9 cellular contexts compared by ENCODE assay signal in genomic region chr17:12180644-12181261, GRCh38.
DNase-seq lines count a peak whose midpoint lies in the region; ATAC-seq and TF ChIP-seq lines count a peak whose summit lies in the region.
"Had no signal": no experiment of that assay in that cellular context is flagged by ENCODE, and none has a peak within 500 bp of the region (broad histone marks: within the 10 kb centered on the region; RNA-seq: fewer than 3 reads in every experiment).

No MANE protein-coding gene starts in this region.

- intact Hi-C loops in lower lobe of right lung (cut with DNase I): no loop called here
- intact Hi-C loops in vagina (cut with DNase I): loop anchor here (5.0 kb wide), 1 partner anchor 822 kb away; no protein-coding TSS in a partner anchor

- no peak for ATAC-seq in lower lobe of right lung
- no peak for ATAC-seq in GM19467 (IDR thresholded peaks at IDR 0.05; ENCODE audit: unreplicated experiment)
- ATAC-seq: T-cell had no signal

- no peak overlapping the region for H2AFZ ChIP-seq in OCI-LY1 (ENCODE audit: low read length)

- no peak overlapping the region for H3K4me2 ChIP-seq in OCI-LY1 (ENCODE audit: low read length)

- no peak overlapping the region for H3K27ac ChIP-seq in OCI-LY1 (ENCODE audit: low read depth, low read length, poor library complexity, severe bottlenecking)
- no peak overlapping the region for H3K27ac ChIP-seq in lower lobe of right lung
- no peak overlapping the region for H3K27ac ChIP-seq in vagina

- H3K4me3 ChIP-seq in OCI-LY1 (ENCODE audit: low read depth, low read length, poor library complexity, severe bottlenecking): no peak overlapping the region
- no peak overlapping the region for H3K4me3 ChIP-seq in choroid plexus epithelial cell (ENCODE audit: low read depth, low read length)
- H3K4me3 ChIP-seq in lower lobe of right lung: no peak overlapping the region
- no peak overlapping the region for H3K4me3 ChIP-seq in vagina

- H3K36me3 ChIP-seq in OCI-LY1 (ENCODE audit: insufficient read depth, low read length): no peaks in the 10 kb centered on the region
- H3K36me3 ChIP-seq in lower lobe of right lung: no peaks in the 10 kb centered on the region
- H3K36me3 ChIP-seq in vagina: no peaks in the 10 kb centered on the region

- no peaks in the 10 kb centered on the region for H3K79me2 ChIP-seq in OCI-LY1 (ENCODE audit: insufficient read depth, low read length)

- no peaks in the 10 kb centered on the region for H3F3A ChIP-seq in OCI-LY1 (ENCODE audit: insufficient read depth, low read length)

- H3K9ac ChIP-seq in OCI-LY1 (ENCODE audit: low read length): no peak overlapping the region

- TF ChIP-seq CTCF in OCI-LY1 (IDR thresholded peaks at IDR 0.05; ENCODE audit: low read length) (peak; percentile 73), choroid plexus epithelial cell (conservative IDR thresholded peaks at IDR 0.05; ENCODE audit: low read depth, low read length) (peak; percentile 73), lower lobe of right lung (IDR thresholded peaks at IDR 0.05) (peak; percentile 70), vagina (IDR thresholded peaks at IDR 0.05) (peak in 2 of 3 experiments; percentile 53 to 71)

- H3K4me1 ChIP-seq in OCI-LY1 (ENCODE audit: insufficient read depth, low read length, severe bottlenecking) (no peaks in the 10 kb centered on the region), lower lobe of right lung (no peaks in the 10 kb centered on the region), vagina (no peaks in the 10 kb centered on the region)

- H4K20me1 ChIP-seq in OCI-LY1 (ENCODE audit: insufficient read depth, low read length): no peaks in the 10 kb centered on the region

- DNase-seq in CD1c-positive myeloid dendritic cell (ENCODE audit: extremely low spot score) (peak; percentile 30), GM19238 (ENCODE audit: insufficient read length, low spot score) (peak; percentile 5), choroid plexus epithelial cell (ENCODE audit: low read depth) (peak; percentile 81), lower lobe of right lung (no peak), vagina (ENCODE audit: extremely low spot score in 2 of 2) (no peak), UCSD-AML1 (lab: John Stamatoyannopoulos, UW; ENCODE audit: unreplicated experiment) (no peak)

- H3K9me3 ChIP-seq in OCI-LY1 (ENCODE audit: low read length) (no peaks in the 10 kb centered on the region), lower lobe of right lung (no peaks in the 10 kb centered on the region), vagina (no peaks in the 10 kb centered on the region)

- H3K9me2 ChIP-seq in OCI-LY1 (ENCODE audit: low read depth, low read length): no peaks in the 10 kb centered on the region

- TF ChIP-seq POLR2A in vagina (IDR thresholded peaks at IDR 0.05): no peak

- no peaks in the 10 kb centered on the region for H3K27me3 ChIP-seq in OCI-LY1 (ENCODE audit: insufficient read depth, low read length)
- no peaks in the 10 kb centered on the region for H3K27me3 ChIP-seq in lower lobe of right lung (ENCODE audit: low read depth)
- no peaks in the 10 kb centered on the region for H3K27me3 ChIP-seq in vagina

Comparison
In these comparisons a context has a peak if more than half of its experiments do, and no peak if none do; other contexts are left out.
1. DNase-seq: peak in CD1c-positive myeloid dendritic cell (single experiment), GM19238 (single experiment) and choroid plexus epithelial cell (single experiment); none in lower lobe of right lung (single experiment), vagina (0 of 2) and UCSD-AML1 (single experiment).
2. Peak in every context shown above with its lines, with median percentiles within 50 percentile points of each other: CTCF ChIP-seq.